In genomic region chr21:44202585-44203299, GRCh38 we compare ENCODE assay signal across 4 cellular contexts. TPM values are rescaled to one million over a fixed set of nuclear protein-coding genes. Genes with fewer than 3 reads are reported as not detected.
"Had no signal": no experiment of that assay in that cellular context is flagged by ENCODE, and none has a peak within 500 bp of the region (broad histone marks: within the 10 kb centered on the region; RNA-seq: fewer than 3 reads in every experiment).

No MANE protein-coding gene starts in this region.

RNA-seq across cellular contexts. Expression of gene DNMT3L, which starts 59.0 kb away (rescaled TPM):
- total RNA-seq: HT1080, M059J, SK-MEL-5 had no signal
- polyA plus RNA-seq: SK-N-SH had no signal
